Comparison of ENCODE assay signal across 2 cellular contexts in the genomic region with DNA sequence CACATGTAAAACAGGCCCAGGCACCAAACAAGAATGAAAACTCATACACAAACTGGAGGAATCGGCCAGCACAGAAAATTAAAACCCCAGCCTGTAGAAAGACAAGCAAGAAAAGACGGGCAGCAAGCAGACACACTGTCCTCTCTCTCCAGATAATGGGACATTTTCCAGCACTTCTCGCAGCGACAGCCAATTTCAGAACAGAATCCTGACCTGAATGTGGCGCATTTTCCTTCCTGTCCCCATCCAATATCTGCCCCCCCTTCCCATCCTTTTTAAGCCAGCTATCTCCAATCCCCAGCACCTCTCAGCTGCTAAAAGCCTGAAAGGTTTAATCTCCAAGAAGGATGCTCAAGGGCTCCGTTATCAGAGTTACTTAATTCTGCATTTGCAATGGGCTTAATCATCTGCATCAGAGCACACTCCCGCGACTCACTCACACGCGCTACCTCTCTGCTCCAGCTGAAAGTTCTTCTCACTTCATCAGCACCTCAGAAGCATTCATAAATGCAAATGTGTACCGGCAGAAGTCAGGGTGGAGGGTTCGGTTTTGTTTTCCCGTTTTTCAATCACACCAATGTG.
TF ChIP-seq lines count a peak whose summit lies in the region.

No MANE protein-coding gene starts in this region.

TF ChIP-seq in GM23338, 12 proteins besides CTCF, POLR2A, EP300 and RAD21 (continued from another document):
- TF ChIP-seq, protein P1, sequence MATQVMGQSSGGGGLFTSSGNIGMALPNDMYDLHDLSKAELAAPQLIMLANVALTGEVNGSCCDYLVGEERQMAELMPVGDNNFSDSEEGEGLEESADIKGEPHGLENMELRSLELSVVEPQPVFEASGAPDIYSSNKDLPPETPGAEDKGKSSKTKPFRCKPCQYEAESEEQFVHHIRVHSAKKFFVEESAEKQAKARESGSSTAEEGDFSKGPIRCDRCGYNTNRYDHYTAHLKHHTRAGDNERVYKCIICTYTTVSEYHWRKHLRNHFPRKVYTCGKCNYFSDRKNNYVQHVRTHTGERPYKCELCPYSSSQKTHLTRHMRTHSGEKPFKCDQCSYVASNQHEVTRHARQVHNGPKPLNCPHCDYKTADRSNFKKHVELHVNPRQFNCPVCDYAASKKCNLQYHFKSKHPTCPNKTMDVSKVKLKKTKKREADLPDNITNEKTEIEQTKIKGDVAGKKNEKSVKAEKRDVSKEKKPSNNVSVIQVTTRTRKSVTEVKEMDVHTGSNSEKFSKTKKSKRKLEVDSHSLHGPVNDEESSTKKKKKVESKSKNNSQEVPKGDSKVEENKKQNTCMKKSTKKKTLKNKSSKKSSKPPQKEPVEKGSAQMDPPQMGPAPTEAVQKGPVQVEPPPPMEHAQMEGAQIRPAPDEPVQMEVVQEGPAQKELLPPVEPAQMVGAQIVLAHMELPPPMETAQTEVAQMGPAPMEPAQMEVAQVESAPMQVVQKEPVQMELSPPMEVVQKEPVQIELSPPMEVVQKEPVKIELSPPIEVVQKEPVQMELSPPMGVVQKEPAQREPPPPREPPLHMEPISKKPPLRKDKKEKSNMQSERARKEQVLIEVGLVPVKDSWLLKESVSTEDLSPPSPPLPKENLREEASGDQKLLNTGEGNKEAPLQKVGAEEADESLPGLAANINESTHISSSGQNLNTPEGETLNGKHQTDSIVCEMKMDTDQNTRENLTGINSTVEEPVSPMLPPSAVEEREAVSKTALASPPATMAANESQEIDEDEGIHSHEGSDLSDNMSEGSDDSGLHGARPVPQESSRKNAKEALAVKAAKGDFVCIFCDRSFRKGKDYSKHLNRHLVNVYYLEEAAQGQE (IDR thresholded peaks at IDR 0.05; ENCODE audit: unreplicated experiment) = no peak
- TF ChIP-seq EZH2 (IDR thresholded peaks at IDR 0.05; ENCODE audit: low read depth, unreplicated experiment) = no peak
- TF ChIP-seq NANOG (IDR thresholded peaks at IDR 0.05; ENCODE audit: borderline replicate concordance) = no peak
- TF ChIP-seq ZNF114 (CRISPR knock-in tag; IDR thresholded peaks at IDR 0.05) = no peak
- TF ChIP-seq STAT1 (IDR thresholded peaks at IDR 0.05; ENCODE audit: unreplicated experiment) = no peak
- TF ChIP-seq EZH2phosphoT487 (IDR thresholded peaks at IDR 0.05; ENCODE audit: unreplicated experiment) = no peak
- TF ChIP-seq ZNF331 (CRISPR knock-in tag; IDR thresholded peaks at IDR 0.05; ENCODE audit: low read depth) = no peak
- TF ChIP-seq CREB1 (CRISPR knock-in tag; IDR thresholded peaks at IDR 0.05; ENCODE audit: low read depth) = no peak

TF ChIP-seq in WTC11, 78 proteins besides CTCF, POLR2A, EP300 and RAD21 (continued from another document):
- TF ChIP-seq, protein P2, sequence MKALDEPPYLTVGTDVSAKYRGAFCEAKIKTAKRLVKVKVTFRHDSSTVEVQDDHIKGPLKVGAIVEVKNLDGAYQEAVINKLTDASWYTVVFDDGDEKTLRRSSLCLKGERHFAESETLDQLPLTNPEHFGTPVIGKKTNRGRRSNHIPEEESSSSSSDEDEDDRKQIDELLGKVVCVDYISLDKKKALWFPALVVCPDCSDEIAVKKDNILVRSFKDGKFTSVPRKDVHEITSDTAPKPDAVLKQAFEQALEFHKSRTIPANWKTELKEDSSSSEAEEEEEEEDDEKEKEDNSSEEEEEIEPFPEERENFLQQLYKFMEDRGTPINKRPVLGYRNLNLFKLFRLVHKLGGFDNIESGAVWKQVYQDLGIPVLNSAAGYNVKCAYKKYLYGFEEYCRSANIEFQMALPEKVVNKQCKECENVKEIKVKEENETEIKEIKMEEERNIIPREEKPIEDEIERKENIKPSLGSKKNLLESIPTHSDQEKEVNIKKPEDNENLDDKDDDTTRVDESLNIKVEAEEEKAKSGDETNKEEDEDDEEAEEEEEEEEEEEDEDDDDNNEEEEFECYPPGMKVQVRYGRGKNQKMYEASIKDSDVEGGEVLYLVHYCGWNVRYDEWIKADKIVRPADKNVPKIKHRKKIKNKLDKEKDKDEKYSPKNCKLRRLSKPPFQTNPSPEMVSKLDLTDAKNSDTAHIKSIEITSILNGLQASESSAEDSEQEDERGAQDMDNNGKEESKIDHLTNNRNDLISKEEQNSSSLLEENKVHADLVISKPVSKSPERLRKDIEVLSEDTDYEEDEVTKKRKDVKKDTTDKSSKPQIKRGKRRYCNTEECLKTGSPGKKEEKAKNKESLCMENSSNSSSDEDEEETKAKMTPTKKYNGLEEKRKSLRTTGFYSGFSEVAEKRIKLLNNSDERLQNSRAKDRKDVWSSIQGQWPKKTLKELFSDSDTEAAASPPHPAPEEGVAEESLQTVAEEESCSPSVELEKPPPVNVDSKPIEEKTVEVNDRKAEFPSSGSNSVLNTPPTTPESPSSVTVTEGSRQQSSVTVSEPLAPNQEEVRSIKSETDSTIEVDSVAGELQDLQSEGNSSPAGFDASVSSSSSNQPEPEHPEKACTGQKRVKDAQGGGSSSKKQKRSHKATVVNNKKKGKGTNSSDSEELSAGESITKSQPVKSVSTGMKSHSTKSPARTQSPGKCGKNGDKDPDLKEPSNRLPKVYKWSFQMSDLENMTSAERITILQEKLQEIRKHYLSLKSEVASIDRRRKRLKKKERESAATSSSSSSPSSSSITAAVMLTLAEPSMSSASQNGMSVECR (CRISPR knock-in tag; IDR thresholded peaks at IDR 0.05; ENCODE audit: borderline replicate concordance) = no peak
- TF ChIP-seq CREB1 (CRISPR knock-in tag; IDR thresholded peaks at IDR 0.05) = no peak
